In the genomic region with DNA sequence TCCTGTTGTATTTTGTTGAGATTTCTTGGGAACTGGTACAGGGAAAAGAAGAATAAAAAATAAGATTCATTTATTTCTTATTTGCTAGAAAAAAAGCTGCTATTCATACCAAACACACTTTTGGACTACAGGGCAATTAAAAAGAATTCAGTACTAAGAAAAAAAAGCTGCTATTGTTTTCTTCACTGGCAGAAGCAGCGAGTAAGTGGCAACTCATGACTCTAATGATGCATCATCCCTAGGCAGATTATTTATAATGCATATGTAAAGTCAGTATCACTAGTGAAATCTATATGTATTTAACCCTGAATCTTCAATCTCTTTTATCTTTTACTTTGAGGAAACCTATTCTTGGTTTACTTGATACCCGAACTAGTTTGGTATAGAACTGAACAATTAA, we compare ENCODE assay signal across 31 cellular contexts. TPM values are rescaled to one million over a fixed set of nuclear protein-coding genes. Genes with fewer than 3 reads are reported as not detected.
A peak's percentile ranks its signal among the peaks of the same experiment; 100 is the strongest.
DNase-seq lines count a peak whose midpoint lies in the region; FAIRE-seq and TF ChIP-seq lines count a peak whose summit lies in the region.
"Had no signal": no experiment of that assay in that cellular context is flagged by ENCODE, and none has a peak within 500 bp of the region (broad histone marks: within the 10 kb centered on the region; RNA-seq: fewer than 3 reads in every experiment).

No MANE protein-coding gene starts in this region.

- H2AFZ ChIP-seq in mammary epithelial cell (ENCODE audit: low read depth, low read length): no peak overlapping the region

- no peak overlapping the region for H3K4me3 Mint-ChIP-seq in HFFc6
- no peak overlapping the region for H3K4me3 Mint-ChIP-seq in glutamatergic neuron (ENCODE audit: unreplicated experiment)
- no peak overlapping the region for H3K4me3 Mint-ChIP-seq in activated CD4-positive, alpha-beta T cell treated with anti-CD3 and anti-CD28 coated beads, Interleukin-2, amount 10 ng/mL, durations not matched to agents 7 days and 5 days
- H3K4me3 Mint-ChIP-seq: activated CD8-positive, alpha-beta memory T cell treated with anti-CD3 and anti-CD28 coated beads, Interleukin-2, amount 10 ng/mL, durations not matched to agents 7 days and 5 days; activated T-helper 1 cell treated with anti-CD3 and anti-CD28 coated beads, Interleukin-12 subunit alpha, Interleukin-12 subunit beta, Interleukin-2, Interleukin-4 antibody, amounts not matched to agents 30 ng/mL and 10 ng/mL and 1 ng/mL, durations not matched to agents 14 hours and 24 hours and 36 hours; mesothelial cell of epicardium; naive thymus-derived CD8-positive, alpha-beta T cell; stimulated activated naive B cell treated with anti-CD40 and anti-IgM and Interleukin-4, amounts not matched to agents 10 μg/mL and 1 μg/mL and 100 μg/mL, for 72 hours; T-helper 2 cell treated with Interferon-gamma antibody and Interleukin-4, amounts not matched to agents 5 μg/mL and 100 μg/mL, for 36 hours had no signal

- dilution Hi-C loops in mammary epithelial cell (cut with HindIII; ENCODE audit: low sequenced_read_pairs): no loop called here

- POLR2A ChIA-PET in A673 (lab: Charles Lee; ENCODE audit: low non-redundant PET): no interaction called here
- POLR2A ChIA-PET in activated CD4-positive, alpha-beta T cell treated with anti-CD3 and anti-CD28 coated beads, Interleukin-2, amount 10 ng/mL, durations not matched to agents 7 days and 5 days (lab: Charles Lee): no interaction called here

- no peak for FAIRE-seq in small intestine (lab: Jason Lieb, UNC)
- FAIRE-seq: A549 had no signal

- BruUV-seq in A673 (replicated peaks; lab: Mats Ljungman, UMichigan) (no TSS peak), mammary epithelial cell (replicated peaks; lab: Mats Ljungman, UMichigan) (no TSS peak)

- H3K79me2 ChIP-seq in mammary epithelial cell (ENCODE audit: insufficient read depth, low read length): peaks cover 40% of the 10 kb centered on the region

- in situ Hi-C loops in mammary epithelial cell (cut with MboI; ENCODE audit: low sequenced_read_pairs in 2 of 2): loop anchor here (25.0 kb wide), 2 partner anchors 557 to 582 kb away; partner anchors contain the start of genes EIF2A (in 1 of the 2) and SERP1 (in 1 of the 2)

- no peak for DNase-seq in A673 (ENCODE audit: low spot score)
- DNase-seq in HFFc6: no peak
- DNase-seq in mammary epithelial cell: peak; percentile 35
- no peak for DNase-seq in glutamatergic neuron
- DNase-seq in small intestine: no peak
- no peak for DNase-seq in HT-29 (ENCODE audit: low spot score)
- DNase-seq in kidney glomerular epithelial cell (lab: John Stamatoyannopoulos, UW): no peak
- DNase-seq in activated CD4-positive, alpha-beta T cell treated with anti-CD3 and anti-CD28 coated beads, Interleukin-2, amount 10 ng/mL, durations not matched to agents 7 days and 5 days: no peak
- DNase-seq: activated CD4-positive, alpha-beta T cell treated with anti-CD3 and anti-CD28 coated beads for 4 hours; activated CD8-positive, alpha-beta memory T cell treated with anti-CD3 and anti-CD28 coated beads, Interleukin-2, amount 10 ng/mL, durations not matched to agents 7 days and 5 days; aorta; BE2C; Caco-2; DMS79 treated with DMSO at 0.1 percent for 48 hours; left lung; naive thymus-derived CD8-positive, alpha-beta T cell; NCI-H1092 treated with DMSO at 0.1 percent for 48 hours; NCI-H2029; NCI-H345; NCI-H748 treated with DMSO at 0.1 percent for 48 hours; retina; stimulated activated CD4-positive, alpha-beta T cell treated with anti-CD3 and anti-CD28 coated beads, Interleukin-4, amount 100 ng/mL, for 1 hour; stimulated activated naive B cell treated with anti-CD40 and anti-IgM and Interleukin-4, amounts not matched to agents 10 μg/mL and 1 μg/mL and 100 μg/mL, for 72 hours had no signal

- intact Hi-C loops in A673 (cut with micrococcal nuclease; ENCODE audit: unreplicated experiment): no loop called here
- intact Hi-C loops in mammary epithelial cell (cut with micrococcal nuclease): no loop called here

- H3K9ac ChIP-seq in mammary epithelial cell (ENCODE audit: insufficient read depth, low read length): no peak overlapping the region

- no peaks in the 10 kb centered on the region for H3K9me3 ChIP-seq in A673 (ENCODE audit: low read depth, low read length, poor library complexity, severe bottlenecking)
- H3K9me3 ChIP-seq in mammary epithelial cell (replicated peaks; ENCODE audit: insufficient read depth, low read length): no peaks in the 10 kb centered on the region
- H3K9me3 ChIP-seq in small intestine (ENCODE audit: control insufficient read depth, low read depth): no peaks in the 10 kb centered on the region
- H3K9me3 ChIP-seq: A549, BE2C, Caco-2, left lung, thoracic aorta, vagina had no signal

- H3K27ac ChIP-seq in A673 (ENCODE audit: low read depth, low read length, poor library complexity, severe bottlenecking): peak overlapping the region; percentile 12
- no peak overlapping the region for H3K27ac ChIP-seq in mammary epithelial cell (ENCODE audit: insufficient read depth, low read depth, low read length)
- H3K27ac ChIP-seq in small intestine (ENCODE audit: low read depth in 1 of 2, low read length in 1 of 2): no peak overlapping the region
- H3K27ac ChIP-seq: A549, left lung, RWPE1, thoracic aorta, vagina had no signal

- peaks cover 19% of the 10 kb centered on the region for H3K4me1 ChIP-seq in A673 (ENCODE audit: insufficient read depth, low read length, poor library complexity, severe bottlenecking)
- H3K4me1 ChIP-seq in mammary epithelial cell (ENCODE audit: insufficient read depth, low read length): peaks cover 5% of the 10 kb centered on the region
- peaks cover 0 to 2% of the 10 kb centered on the region in 2 donors for H3K4me1 ChIP-seq in small intestine (ENCODE audit: control insufficient read depth in 2 of 2, insufficient read depth in 1 of 2, low read depth in 1 of 2, low read length in 1 of 2)
- H3K4me1 ChIP-seq: Caco-2, vagina had no signal

- H3K4me1 Mint-ChIP-seq in HFFc6 (ENCODE audit: low read depth) (peaks cover 46% of the 10 kb centered on the region), glutamatergic neuron (ENCODE audit: low read depth, unreplicated experiment) (peaks cover 24% of the 10 kb centered on the region)
- peaks cover 10% of the 10 kb centered on the region for H3K4me1 Mint-ChIP-seq in activated CD4-positive, alpha-beta T cell treated with anti-CD3 and anti-CD28 coated beads, Interleukin-2, amount 10 ng/mL, durations not matched to agents 7 days and 5 days
- H3K4me1 Mint-ChIP-seq: mesothelial cell of epicardium had no signal

- H3K36me3 ChIP-seq in A673 (ENCODE audit: insufficient read depth, low read length, poor library complexity, severe bottlenecking) (peaks cover 38% of the 10 kb centered on the region), mammary epithelial cell (ENCODE audit: insufficient read depth, low read length) (peaks cover 6% of the 10 kb centered on the region), small intestine (ENCODE audit: control insufficient read depth in 2 of 2, insufficient read depth in 2 of 2, low read length in 2 of 2) (no peaks in the 10 kb centered on the region)
- H3K36me3 ChIP-seq: thoracic aorta, vagina had no signal

- H4K20me1 ChIP-seq in mammary epithelial cell (ENCODE audit: insufficient read depth, low read length): no peaks in the 10 kb centered on the region

- TF ChIP-seq CTCF in A673 (conservative IDR thresholded peaks at IDR 0.05; ENCODE audit: low read depth, low read length) (no peak), HFFc6 (IDR thresholded peaks at IDR 0.05) (no peak), mammary epithelial cell (conservative IDR thresholded peaks at IDR 0.05 in 1 of 2, IDR thresholded peaks at IDR 0.05 in 1 of 2; ENCODE audit: extremely low read depth in 1 of 2, insufficient read depth in 1 of 2, low read depth in 1 of 2, low read length in 2 of 2) (no peak), glutamatergic neuron (IDR thresholded peaks at IDR 0.05; ENCODE audit: partially characterized antibody, unreplicated experiment) (no peak)

- no peaks in the 10 kb centered on the region for H3K27me3 ChIP-seq in A673 (replicated peaks; ENCODE audit: insufficient read depth, low read depth, low read length, poor library complexity)
- H3K27me3 ChIP-seq in mammary epithelial cell (ENCODE audit: insufficient read depth, low read length): no peaks in the 10 kb centered on the region
- H3K27me3 ChIP-seq in small intestine (ENCODE audit: control insufficient read depth in 2 of 2, insufficient read depth in 2 of 2, low read length in 2 of 2): no peaks in the 10 kb centered on the region
- H3K27me3 ChIP-seq: BE2C, left lung, vagina had no signal

- no peak overlapping the region for H3K4me2 ChIP-seq in mammary epithelial cell (ENCODE audit: insufficient read depth, low read depth, low read length)
- H3K4me2 ChIP-seq: A549 had no signal

- no peaks in the 10 kb centered on the region for H3K9me3 Mint-ChIP-seq in HFFc6
- peaks cover 6% of the 10 kb centered on the region for H3K9me3 Mint-ChIP-seq in glutamatergic neuron (ENCODE audit: unreplicated experiment)
- no peaks in the 10 kb centered on the region for H3K9me3 Mint-ChIP-seq in activated CD4-positive, alpha-beta T cell treated with anti-CD3 and anti-CD28 coated beads, Interleukin-2, amount 10 ng/mL, durations not matched to agents 7 days and 5 days
- H3K9me3 Mint-ChIP-seq: activated naive CD4-positive, alpha-beta T cell treated with anti-CD3 and anti-CD28 coated beads, Interleukin-2, amount 50 U/mL, for 72 hours; activated T-helper 1 cell treated with anti-CD3 and anti-CD28 coated beads, Interleukin-12 subunit alpha, Interleukin-12 subunit beta, Interleukin-2, Interleukin-4 antibody, amounts not matched to agents 30 ng/mL and 10 ng/mL and 1 ng/mL, durations not matched to agents 14 hours and 24 hours and 36 hours; naive thymus-derived CD8-positive, alpha-beta T cell; stimulated activated naive B cell treated with anti-CD40 and anti-IgM and Interleukin-4, amounts not matched to agents 10 μg/mL and 1 μg/mL and 100 μg/mL, for 72 hours; T-helper 2 cell treated with Interferon-gamma antibody and Interleukin-4, amounts not matched to agents 5 μg/mL and 100 μg/mL, for 36 hours had no signal

- H3K4me3 ChIP-seq in A673 (ENCODE audit: low read depth, low read length, poor library complexity, severe bottlenecking) (no peak overlapping the region), mammary epithelial cell (replicated peaks in 1 of 3; ENCODE audit: insufficient read depth in 1 of 3, low read depth in 2 of 3, low read length in 3 of 3) (no peak overlapping the region), small intestine (ENCODE audit: low read depth in 1 of 2, low read length in 2 of 2) (no peak overlapping the region)
- H3K4me3 ChIP-seq: A549, left lung, thoracic aorta, vagina had no signal

- H3K27me3 Mint-ChIP-seq in HFFc6 (ENCODE audit: insufficient read depth) (no peaks in the 10 kb centered on the region; the same call in 1 of the 2 replicates), glutamatergic neuron (ENCODE audit: unreplicated experiment) (peaks cover 3% of the 10 kb centered on the region)
- no peaks in the 10 kb centered on the region for H3K27me3 Mint-ChIP-seq in activated CD4-positive, alpha-beta T cell treated with anti-CD3 and anti-CD28 coated beads, Interleukin-2, amount 10 ng/mL, durations not matched to agents 7 days and 5 days
- H3K27me3 Mint-ChIP-seq: activated CD8-positive, alpha-beta memory T cell treated with anti-CD3 and anti-CD28 coated beads, Interleukin-2, amount 10 ng/mL, durations not matched to agents 7 days and 5 days; naive thymus-derived CD8-positive, alpha-beta T cell; stimulated activated naive B cell treated with anti-CD40 and anti-IgM and Interleukin-4, amounts not matched to agents 10 μg/mL and 1 μg/mL and 100 μg/mL, for 72 hours had no signal

- WGBS in mammary epithelial cell (ENCODE audit: low coverage, missing lambda C conversion rate): 77% methylated on average over 2 of the region's 2 CpGs
- 87 to 90% (median 90%) methylated on average over 2 of the region's 2 CpGs for WGBS in small intestine, 3 donors

- H3K27ac Mint-ChIP-seq in HFFc6 (peak overlapping the region; percentile 27; the same call in 1 of the 2 replicates), glutamatergic neuron (ENCODE audit: unreplicated experiment) (peak overlapping the region; percentile 77)
- no peak overlapping the region for H3K27ac Mint-ChIP-seq in activated CD4-positive, alpha-beta T cell treated with anti-CD3 and anti-CD28 coated beads, Interleukin-2, amount 10 ng/mL, durations not matched to agents 7 days and 5 days
- H3K27ac Mint-ChIP-seq: activated CD8-positive, alpha-beta memory T cell treated with anti-CD3 and anti-CD28 coated beads, Interleukin-2, amount 10 ng/mL, durations not matched to agents 7 days and 5 days; activated naive CD4-positive, alpha-beta T cell treated with anti-CD3 and anti-CD28 coated beads, Interleukin-2, amount 50 U/mL, for 72 hours; activated T-helper 1 cell treated with anti-CD3 and anti-CD28 coated beads, Interleukin-12 subunit alpha, Interleukin-12 subunit beta, Interleukin-2, Interleukin-4 antibody, amounts not matched to agents 30 ng/mL and 10 ng/mL and 1 ng/mL, durations not matched to agents 14 hours and 24 hours and 36 hours; T-helper 2 cell treated with Interferon-gamma antibody and Interleukin-4, amounts not matched to agents 5 μg/mL and 100 μg/mL, for 36 hours had no signal

- peaks cover 34% of the 10 kb centered on the region for H3K36me3 Mint-ChIP-seq in HFFc6 (ENCODE audit: low read depth)
- no peaks in the 10 kb centered on the region for H3K36me3 Mint-ChIP-seq in glutamatergic neuron (ENCODE audit: unreplicated experiment)
- peaks cover under 1% of the 10 kb centered on the region for H3K36me3 Mint-ChIP-seq in activated CD4-positive, alpha-beta T cell treated with anti-CD3 and anti-CD28 coated beads, Interleukin-2, amount 10 ng/mL, durations not matched to agents 7 days and 5 days (ENCODE audit: low read depth)

- CTCF ChIA-PET in A673 (lab: Charles Lee): no interaction called here
- CTCF ChIA-PET in mammary epithelial cell (lab: Charles Lee; ENCODE audit: low non-redundant PET): no interaction called here
- CTCF ChIA-PET in activated CD4-positive, alpha-beta T cell treated with anti-CD3 and anti-CD28 coated beads, Interleukin-2, amount 10 ng/mL, durations not matched to agents 7 days and 5 days (lab: Charles Lee): no interaction called here

RNA-seq across cellular contexts. Expression of gene PFN2, which starts 15.2 kb away (rescaled TPM):
- total RNA-seq in A673 (2021) (361 and 374 TPM in 2 replicates), mammary epithelial cell (100 to 1,000 TPM; 207 to 217 TPM), glutamatergic neuron (ENCODE audit: unreplicated experiment) (364 TPM)
- total RNA-seq in HFFc6 (2021; fragmentation: NEBNext Ultra II Directional; extraction: Animal tissue kit (Norgen Biotek cat#: 25700)): 100 to 1,000 TPM; 369 to 470 (median 454) TPM
- polyA plus RNA-seq in mammary epithelial cell (271 TPM), small intestine (10 to 100 TPM; 27.3 to 45.3 (median 37.3) TPM)
- 162 TPM for polyA minus RNA-seq in mammary epithelial cell
- total RNA-seq in HT-29 (2014; rRNA removed; shearing (Covaris generic)): 96.1 and 103 TPM in 2 replicates
- total RNA-seq in activated CD4-positive, alpha-beta T cell treated with anti-CD3 and anti-CD28 coated beads, Interleukin-2, amount 10 ng/mL, durations not matched to agents 7 days and 5 days: under 1 TPM; 0.27 to 0.50 TPM

Comparison
In these comparisons a context has a peak if more than half of its experiments do, and no peak if none do; other contexts are left out.
1. RNA of gene PFN2, which starts 15.2 kb away (total RNA-seq): 369 to 470 TPM in HFFc6, 361 to 374 TPM in A673, 364 TPM in glutamatergic neuron (single experiment), 207 to 217 TPM in mammary epithelial cell and 96.1 to 103 TPM in HT-29; 0.27 to 0.50 TPM in activated CD4-positive, alpha-beta T cell treated with anti-CD3 and anti-CD28 coated beads, Interleukin-2, amount 10 ng/mL, durations not matched to agents 7 days and 5 days; every median in the first group is over 10 times any median in the second.